1 cellular context compared by ENCODE assay signal in genomic region chr16:424623-425081, GRCh38.
TF ChIP-seq lines count a peak whose summit lies in the region.

No MANE protein-coding gene starts in this region.

TF ChIP-seq in HepG2, 621 proteins besides CTCF, POLR2A, EP300 and RAD21:
- TF ChIP-seq, protein P1, sequence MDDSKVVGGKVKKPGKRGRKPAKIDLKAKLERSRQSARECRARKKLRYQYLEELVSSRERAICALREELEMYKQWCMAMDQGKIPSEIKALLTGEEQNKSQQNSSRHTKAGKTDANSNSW (CRISPR knock-in tag; IDR thresholded peaks at IDR 0.05; ENCODE audit: borderline replicate concordance) = 0 out of 2 replicates have a peak, but pooled peaks have one; percentile 0
- TF ChIP-seq MXI1 (IDR thresholded peaks at IDR 0.05; ENCODE audit: borderline replicate concordance, low read depth, low read length) = 0 out of 3 replicates have a peak, but pooled peaks have one; percentile 6
- TF ChIP-seq ETV5 (CRISPR knock-in tag; IDR thresholded peaks at IDR 0.05; ENCODE audit: borderline replicate concordance) = 0 out of 2 replicates have a peak, but pooled peaks have one; percentile 3
- peak; percentile 29 for TF ChIP-seq AGO1 (IDR thresholded peaks at IDR 0.05; ENCODE audit: low read depth, low read length, poor library complexity, severe bottlenecking)
- TF ChIP-seq ZSCAN20 (CRISPR knock-in tag; IDR thresholded peaks at IDR 0.05; ENCODE audit: borderline replicate concordance) = 0 out of 2 replicates have a peak, but pooled peaks have one; percentile 6
- peak; percentile 16; the same call in 1 of the 2 replicates for TF ChIP-seq ZNF703 (CRISPR knock-in tag; IDR thresholded peaks at IDR 0.05; ENCODE audit: borderline replicate concordance)
- TF ChIP-seq, protein P2, sequence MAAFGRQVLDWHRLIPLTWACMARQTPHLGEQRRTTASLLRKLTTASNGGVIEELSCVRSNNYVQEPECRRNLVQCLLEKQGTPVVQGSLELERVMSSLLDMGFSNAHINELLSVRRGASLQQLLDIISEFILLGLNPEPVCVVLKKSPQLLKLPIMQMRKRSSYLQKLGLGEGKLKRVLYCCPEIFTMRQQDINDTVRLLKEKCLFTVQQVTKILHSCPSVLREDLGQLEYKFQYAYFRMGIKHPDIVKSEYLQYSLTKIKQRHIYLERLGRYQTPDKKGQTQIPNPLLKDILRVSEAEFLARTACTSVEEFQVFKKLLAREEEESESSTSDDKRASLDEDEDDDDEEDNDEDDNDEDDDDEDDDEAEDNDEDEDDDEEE (CRISPR knock-in tag; IDR thresholded peaks at IDR 0.05) = no peak
- 0 out of 2 replicates have a peak, but pooled peaks have one; percentile 45 for TF ChIP-seq ZBTB42 (CRISPR knock-in tag; IDR thresholded peaks at IDR 0.05)
- no peak for TF ChIP-seq PHF21A (CRISPR knock-in tag; IDR thresholded peaks at IDR 0.05)
